Comparison of ENCODE assay signal across 1 cellular context in the genomic region with DNA sequence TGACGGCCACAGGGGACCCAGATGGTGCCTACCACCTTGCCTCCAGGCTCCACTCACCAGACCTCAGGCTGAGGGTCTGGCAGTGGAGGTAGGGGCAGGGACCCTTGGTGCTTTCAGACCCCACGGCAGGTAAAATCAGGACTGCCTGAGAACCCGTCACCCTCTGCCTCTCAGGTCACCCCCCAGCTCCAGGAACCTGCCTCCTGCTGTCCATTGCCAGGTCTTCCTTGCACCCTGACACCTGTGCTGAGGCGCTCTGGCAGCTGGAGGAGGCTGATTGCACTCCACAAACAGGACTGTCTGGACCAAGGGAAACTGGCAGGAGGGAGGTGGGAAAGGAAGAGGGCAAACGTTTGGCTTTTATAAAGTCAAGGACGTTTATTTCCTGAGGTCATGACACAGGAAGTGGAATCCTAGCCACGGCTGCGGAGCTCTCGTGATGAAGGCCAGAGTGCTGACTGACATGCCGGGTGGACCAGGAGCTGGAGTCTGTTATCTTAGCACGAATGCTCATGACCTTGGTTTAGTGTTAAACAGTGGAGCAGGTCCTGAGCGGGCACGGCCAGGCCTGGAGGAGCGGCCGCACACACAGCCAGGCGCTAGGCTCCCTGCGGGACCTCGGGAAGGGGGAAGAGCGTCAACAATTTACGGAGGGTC.
TF ChIP-seq lines count a peak whose summit lies in the region.

No MANE protein-coding gene starts in this region.

TF ChIP-seq in HepG2, 621 proteins besides CTCF, POLR2A, EP300 and RAD21 (continued from another document and continues in another):
- TF ChIP-seq, protein P1, sequence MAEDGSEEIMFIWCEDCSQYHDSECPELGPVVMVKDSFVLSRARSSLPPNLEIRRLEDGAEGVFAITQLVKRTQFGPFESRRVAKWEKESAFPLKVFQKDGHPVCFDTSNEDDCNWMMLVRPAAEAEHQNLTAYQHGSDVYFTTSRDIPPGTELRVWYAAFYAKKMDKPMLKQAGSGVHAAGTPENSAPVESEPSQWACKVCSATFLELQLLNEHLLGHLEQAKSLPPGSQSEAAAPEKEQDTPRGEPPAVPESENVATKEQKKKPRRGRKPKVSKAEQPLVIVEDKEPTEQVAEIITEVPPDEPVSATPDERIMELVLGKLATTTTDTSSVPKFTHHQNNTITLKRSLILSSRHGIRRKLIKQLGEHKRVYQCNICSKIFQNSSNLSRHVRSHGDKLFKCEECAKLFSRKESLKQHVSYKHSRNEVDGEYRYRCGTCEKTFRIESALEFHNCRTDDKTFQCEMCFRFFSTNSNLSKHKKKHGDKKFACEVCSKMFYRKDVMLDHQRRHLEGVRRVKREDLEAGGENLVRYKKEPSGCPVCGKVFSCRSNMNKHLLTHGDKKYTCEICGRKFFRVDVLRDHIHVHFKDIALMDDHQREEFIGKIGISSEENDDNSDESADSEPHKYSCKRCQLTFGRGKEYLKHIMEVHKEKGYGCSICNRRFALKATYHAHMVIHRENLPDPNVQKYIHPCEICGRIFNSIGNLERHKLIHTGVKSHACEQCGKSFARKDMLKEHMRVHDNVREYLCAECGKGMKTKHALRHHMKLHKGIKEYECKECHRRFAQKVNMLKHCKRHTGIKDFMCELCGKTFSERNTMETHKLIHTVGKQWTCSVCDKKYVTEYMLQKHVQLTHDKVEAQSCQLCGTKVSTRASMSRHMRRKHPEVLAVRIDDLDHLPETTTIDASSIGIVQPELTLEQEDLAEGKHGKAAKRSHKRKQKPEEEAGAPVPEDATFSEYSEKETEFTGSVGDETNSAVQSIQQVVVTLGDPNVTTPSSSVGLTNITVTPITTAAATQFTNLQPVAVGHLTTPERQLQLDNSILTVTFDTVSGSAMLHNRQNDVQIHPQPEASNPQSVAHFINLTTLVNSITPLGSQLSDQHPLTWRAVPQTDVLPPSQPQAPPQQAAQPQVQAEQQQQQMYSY (CRISPR knock-in tag; IDR thresholded peaks at IDR 0.05), result peak; percentile 80
- TF ChIP-seq CHD4 (IDR thresholded peaks at IDR 0.05; ENCODE audit: borderline replicate concordance, low read length) (no peak), TBX2 (CRISPR knock-in tag; IDR thresholded peaks at IDR 0.05; ENCODE audit: borderline replicate concordance) (peak; percentile 46; the same call in 1 of the 2 replicates), HCFC1 (IDR thresholded peaks at IDR 0.05; ENCODE audit: low read depth, low read length) (no peak), MIER3 (CRISPR knock-in tag; IDR thresholded peaks at IDR 0.05; ENCODE audit: borderline replicate concordance) (no peak), DMTF1 (CRISPR knock-in tag; IDR thresholded peaks at IDR 0.05) (no peak), HOXD1 (CRISPR knock-in tag; IDR thresholded peaks at IDR 0.05) (no peak), ETV6 (CRISPR knock-in tag; conservative IDR thresholded peaks at IDR 0.05) (no peak; the same call in 1 of the 2 replicates), SCMH1 (CRISPR knock-in tag; IDR thresholded peaks at IDR 0.05; ENCODE audit: borderline replicate concordance) (no peak), ZBTB38 (CRISPR knock-in tag; IDR thresholded peaks at IDR 0.05) (peak; percentile 99), ZNF879 (CRISPR knock-in tag; IDR thresholded peaks at IDR 0.05) (peak; percentile 64; the same call in 1 of the 2 replicates), ZNF225 (CRISPR knock-in tag; IDR thresholded peaks at IDR 0.05) (no peak), GATAD2A (CRISPR knock-in tag; IDR thresholded peaks at IDR 0.05) (no peak), GLMP (CRISPR knock-in tag; IDR thresholded peaks at IDR 0.05; ENCODE audit: borderline replicate concordance) (no peak), SSRP1 (CRISPR knock-in tag; IDR thresholded peaks at IDR 0.05) (peak; percentile 43; the same call in 1 of the 2 replicates), ZSCAN31 (CRISPR knock-in tag; IDR thresholded peaks at IDR 0.05; ENCODE audit: low read depth) (no peak), MED13 (CRISPR knock-in tag; IDR thresholded peaks at IDR 0.05) (no peak), ZNF740 (CRISPR knock-in tag; IDR thresholded peaks at IDR 0.05) (no peak), ZFP91 (CRISPR knock-in tag; IDR thresholded peaks at IDR 0.05; ENCODE audit: borderline replicate concordance) (peak; percentile 27; the same call in 1 of the 2 replicates), ZFAT (CRISPR knock-in tag; conservative IDR thresholded peaks at IDR 0.05) (no peak), HHEX (CRISPR knock-in tag; IDR thresholded peaks at IDR 0.05) (no peak), ISL2 (CRISPR knock-in tag; IDR thresholded peaks at IDR 0.05) (no peak), GABPA (IDR thresholded peaks at IDR 0.05; ENCODE audit: low read depth, low read length) (no peak; the same call in 1 of the 2 replicates), GABPA (CRISPR knock-in tag; IDR thresholded peaks at IDR 0.05; ENCODE audit: low read depth) (peak; percentile 81), ZNF607 (CRISPR knock-in tag; IDR thresholded peaks at IDR 0.05; ENCODE audit: borderline replicate concordance) (no peak), FOXA3 (CRISPR knock-in tag; IDR thresholded peaks at IDR 0.05) (no peak), PRDM10 (CRISPR knock-in tag; IDR thresholded peaks at IDR 0.05; ENCODE audit: low read depth) (no peak), ZFP82 (CRISPR knock-in tag; IDR thresholded peaks at IDR 0.05; ENCODE audit: borderline replicate concordance) (no peak), ZNF75D (CRISPR knock-in tag; IDR thresholded peaks at IDR 0.05; ENCODE audit: borderline replicate concordance) (no peak), HNRNPLL (IDR thresholded peaks at IDR 0.05; ENCODE audit: low read depth, low read length, poor library complexity, severe bottlenecking) (no peak), NR2C2 (CRISPR knock-in tag; IDR thresholded peaks at IDR 0.05; ENCODE audit: borderline replicate concordance) (peak; percentile 96), TP53 (CRISPR knock-in tag; conservative IDR thresholded peaks at IDR 0.05) (no peak), FOXK1 (CRISPR knock-in tag; IDR thresholded peaks at IDR 0.05; ENCODE audit: borderline replicate concordance, low read depth) (no peak), CBX1 (IDR thresholded peaks at IDR 0.05; ENCODE audit: low read depth) (no peak), MIER2 (CRISPR knock-in tag; IDR thresholded peaks at IDR 0.05) (no peak), PAF1 (CRISPR knock-in tag; IDR thresholded peaks at IDR 0.05) (peak; percentile 92)
- TF ChIP-seq, protein P2, sequence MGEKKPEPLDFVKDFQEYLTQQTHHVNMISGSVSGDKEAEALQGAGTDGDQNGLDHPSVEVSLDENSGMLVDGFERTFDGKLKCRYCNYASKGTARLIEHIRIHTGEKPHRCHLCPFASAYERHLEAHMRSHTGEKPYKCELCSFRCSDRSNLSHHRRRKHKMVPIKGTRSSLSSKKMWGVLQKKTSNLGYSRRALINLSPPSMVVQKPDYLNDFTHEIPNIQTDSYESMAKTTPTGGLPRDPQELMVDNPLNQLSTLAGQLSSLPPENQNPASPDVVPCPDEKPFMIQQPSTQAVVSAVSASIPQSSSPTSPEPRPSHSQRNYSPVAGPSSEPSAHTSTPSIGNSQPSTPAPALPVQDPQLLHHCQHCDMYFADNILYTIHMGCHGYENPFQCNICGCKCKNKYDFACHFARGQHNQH (CRISPR knock-in tag; IDR thresholded peaks at IDR 0.05), result peak; percentile 58; the same call in 1 of the 2 replicates
- TF ChIP-seq, protein P3, sequence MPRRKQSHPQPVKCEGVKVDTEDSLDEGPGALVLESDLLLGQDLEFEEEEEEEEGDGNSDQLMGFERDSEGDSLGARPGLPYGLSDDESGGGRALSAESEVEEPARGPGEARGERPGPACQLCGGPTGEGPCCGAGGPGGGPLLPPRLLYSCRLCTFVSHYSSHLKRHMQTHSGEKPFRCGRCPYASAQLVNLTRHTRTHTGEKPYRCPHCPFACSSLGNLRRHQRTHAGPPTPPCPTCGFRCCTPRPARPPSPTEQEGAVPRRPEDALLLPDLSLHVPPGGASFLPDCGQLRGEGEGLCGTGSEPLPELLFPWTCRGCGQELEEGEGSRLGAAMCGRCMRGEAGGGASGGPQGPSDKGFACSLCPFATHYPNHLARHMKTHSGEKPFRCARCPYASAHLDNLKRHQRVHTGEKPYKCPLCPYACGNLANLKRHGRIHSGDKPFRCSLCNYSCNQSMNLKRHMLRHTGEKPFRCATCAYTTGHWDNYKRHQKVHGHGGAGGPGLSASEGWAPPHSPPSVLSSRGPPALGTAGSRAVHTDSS (CRISPR knock-in tag; conservative IDR thresholded peaks at IDR 0.05), result no peak
- TF ChIP-seq, protein P4, sequence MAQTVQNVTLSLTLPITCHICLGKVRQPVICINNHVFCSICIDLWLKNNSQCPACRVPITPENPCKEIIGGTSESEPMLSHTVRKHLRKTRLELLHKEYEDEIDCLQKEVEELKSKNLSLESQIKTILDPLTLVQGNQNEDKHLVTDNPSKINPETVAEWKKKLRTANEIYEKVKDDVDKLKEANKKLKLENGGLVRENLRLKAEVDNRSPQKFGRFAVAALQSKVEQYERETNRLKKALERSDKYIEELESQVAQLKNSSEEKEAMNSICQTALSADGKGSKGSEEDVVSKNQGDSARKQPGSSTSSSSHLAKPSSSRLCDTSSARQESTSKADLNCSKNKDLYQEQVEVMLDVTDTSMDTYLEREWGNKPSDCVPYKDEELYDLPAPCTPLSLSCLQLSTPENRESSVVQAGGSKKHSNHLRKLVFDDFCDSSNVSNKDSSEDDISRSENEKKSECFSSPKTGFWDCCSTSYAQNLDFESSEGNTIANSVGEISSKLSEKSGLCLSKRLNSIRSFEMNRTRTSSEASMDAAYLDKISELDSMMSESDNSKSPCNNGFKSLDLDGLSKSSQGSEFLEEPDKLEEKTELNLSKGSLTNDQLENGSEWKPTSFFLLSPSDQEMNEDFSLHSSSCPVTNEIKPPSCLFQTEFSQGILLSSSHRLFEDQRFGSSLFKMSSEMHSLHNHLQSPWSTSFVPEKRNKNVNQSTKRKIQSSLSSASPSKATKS (CRISPR knock-in tag; IDR thresholded peaks at IDR 0.05), result no peak
- TF ChIP-seq, protein P5, sequence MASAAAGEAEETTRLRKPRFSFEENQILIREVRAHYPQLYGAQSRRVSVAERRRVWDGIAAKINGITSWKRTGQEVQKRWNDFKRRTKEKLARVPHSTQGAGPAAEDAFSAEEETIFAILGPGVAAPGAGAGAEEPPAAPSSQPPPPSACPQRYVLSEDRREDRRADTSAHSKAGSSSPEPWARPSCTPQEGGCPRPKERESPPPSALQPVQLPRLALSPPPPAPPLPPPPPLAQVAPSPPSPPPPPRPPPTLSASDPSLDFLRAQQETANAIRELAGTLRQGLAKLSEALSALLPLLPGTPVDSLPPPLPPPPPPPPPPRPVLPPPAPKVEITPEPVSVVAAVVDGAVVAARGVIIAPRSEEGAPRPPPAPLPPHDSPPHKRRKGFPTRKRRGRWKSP (CRISPR knock-in tag; IDR thresholded peaks at IDR 0.05), result no peak
